In the genomic region with DNA sequence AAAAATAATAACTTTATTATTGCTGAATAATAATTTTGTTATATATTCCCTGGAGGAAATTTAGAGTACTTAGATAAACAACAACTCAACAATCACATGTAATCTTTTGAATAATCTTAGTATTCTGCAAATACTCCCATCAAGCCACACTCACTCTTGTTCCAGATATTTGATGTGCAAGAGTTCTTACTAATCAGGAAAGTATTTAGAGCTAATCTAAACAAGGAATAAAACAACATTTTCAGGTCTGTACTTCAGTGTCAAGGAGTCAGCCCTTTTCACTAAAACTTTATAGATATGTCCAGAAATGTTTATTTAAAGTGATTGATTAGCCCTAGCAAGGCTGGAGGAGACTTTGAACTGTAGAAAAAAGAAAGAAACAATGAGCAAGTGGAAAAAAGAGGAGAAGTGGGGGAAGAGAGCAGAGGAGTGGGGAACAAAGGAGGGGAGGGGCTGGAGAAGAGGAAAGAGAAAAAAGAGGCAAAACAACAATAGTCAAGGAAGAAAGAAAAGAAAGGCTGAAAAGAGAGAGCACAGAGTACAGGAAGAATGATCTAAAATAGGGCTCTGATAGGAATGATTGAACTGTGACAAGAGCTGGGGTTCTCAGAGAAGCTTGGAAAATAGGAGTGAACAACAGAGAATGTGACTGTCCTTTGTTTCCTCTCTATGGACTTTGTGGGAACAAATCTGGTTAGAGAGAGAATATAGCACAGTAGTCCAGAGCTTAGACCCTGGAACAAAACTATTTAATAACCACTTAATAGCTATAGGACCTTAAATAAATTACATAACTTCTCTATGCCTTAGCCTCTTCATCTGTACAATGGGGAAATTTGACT, we compare ENCODE assay signal across 18 cellular contexts.
DNase-seq lines count a peak whose midpoint lies in the region; ATAC-seq, FAIRE-seq and TF ChIP-seq lines count a peak whose summit lies in the region.
"Had no signal": no experiment of that assay in that cellular context is flagged by ENCODE, and none has a peak within 500 bp of the region (broad histone marks: within the 10 kb centered on the region; RNA-seq: fewer than 3 reads in every experiment).

No MANE protein-coding gene starts in this region.

- peak overlapping the region; percentile 67 for H3K27ac ChIP-seq in substantia nigra (ENCODE audit: low read depth, low read length, poor library complexity, severe bottlenecking)
- H3K27ac ChIP-seq in breast epithelium: no peak overlapping the region
- H3K27ac ChIP-seq: epithelial cell of prostate, thyroid gland had no signal

- no peak for TF ChIP-seq POLR2A in breast epithelium (IDR thresholded peaks at IDR 0.05)

- no peaks in the 10 kb centered on the region for H3K4me1 ChIP-seq in breast epithelium

- H3K36me3 ChIP-seq in breast epithelium: no peaks in the 10 kb centered on the region
- H3K36me3 ChIP-seq: thyroid gland had no signal

- H3K9me3 ChIP-seq in breast epithelium: no peaks in the 10 kb centered on the region
- H3K9me3 ChIP-seq: thyroid gland had no signal

- intact Hi-C loops in breast epithelium (cut with DNase I; ENCODE audit: low total_unique reads): no loop called here

- H3K4me3 ChIP-seq in breast epithelium: no peak overlapping the region
- H3K4me3 ChIP-seq: thyroid gland had no signal

- ATAC-seq in HG02763 (IDR thresholded peaks at IDR 0.05; ENCODE audit: unreplicated experiment): no peak
- ATAC-seq: T-cell had no signal

- peak; percentile 30 for DNase-seq in LHCN-M2 (ENCODE audit: low read depth)
- peak; percentile 33 for DNase-seq in left kidney (ENCODE audit: low read depth, low spot score)
- peak in 1 of 49 donors; percentile 14 for DNase-seq in substantia nigra (lab: John Stamatoyannopoulos, UW)
- no peak for DNase-seq in putamen (ENCODE audit: low spot score)
- DNase-seq in breast epithelium (ENCODE audit: low spot score in 2 of 2): no peak
- DNase-seq in NCI-H82 treated with DMSO at 0.1 percent for 48 hours (lab: John Stamatoyannopoulos, UW; ENCODE audit: unreplicated experiment): no peak
- DNase-seq: activated CD8-positive, alpha-beta memory T cell treated with anti-CD3 and anti-CD28 coated beads, Interleukin-2, amount 50 U/mL, for 4 hours; cerebellar nuclear complex; DND-41; Kasumi-1; NCI-H2029 treated with DMSO at 0.1 percent for 48 hours; NCI-H69; occipital lobe; T-cell; thyroid gland had no signal

- no peak for TF ChIP-seq CTCF in breast epithelium (IDR thresholded peaks at IDR 0.05)

- FAIRE-seq in endometrium (lab: Jason Lieb, UNC): peak; percentile 92

- no peaks in the 10 kb centered on the region for H3K27me3 ChIP-seq in breast epithelium
- H3K27me3 ChIP-seq: thyroid gland had no signal

Comparison
In these comparisons a context has a peak if more than half of its experiments do, and no peak if none do; other contexts are left out.
1. DNase-seq: peak in LHCN-M2 (single experiment) and left kidney (single experiment); none in putamen (single experiment), breast epithelium (0 of 2) and NCI-H82 treated with DMSO at 0.1 percent for 48 hours (single experiment).